Comparison of ENCODE assay signal across 8 cellular contexts in genomic region chr9:127004946-127005769, GRCh38.
DNase-seq lines count a peak whose midpoint lies in the region; ATAC-seq and TF ChIP-seq lines count a peak whose summit lies in the region.

No MANE protein-coding gene starts in this region.

- peaks cover 1% of the 10 kb centered on the region for H3K9me3 ChIP-seq in trophoblast cell (ENCODE audit: insufficient read depth, low read depth, low read length)

- H3K4ac ChIP-seq in trophoblast cell (ENCODE audit: low read depth, low read length) = no peak overlapping the region

- no peaks in the 10 kb centered on the region for H3K36me3 ChIP-seq in trophoblast cell (ENCODE audit: control insufficient read depth in 1 of 2, insufficient read depth in 2 of 2, low read length in 2 of 2)

- H3K27ac Mint-ChIP-seq in activated naive CD8-positive, alpha-beta T cell = peak overlapping the region; percentile 72

- H2BK5ac ChIP-seq in trophoblast cell (ENCODE audit: low read depth, low read length, poor library complexity) = no peak overlapping the region

- no peak overlapping the region for H4K91ac ChIP-seq in trophoblast cell (ENCODE audit: low read depth, low read length)

- no peaks in the 10 kb centered on the region for H3K9me3 Mint-ChIP-seq in activated naive CD8-positive, alpha-beta T cell (ENCODE audit: low read depth)

- no peak overlapping the region for H3K4me2 ChIP-seq in trophoblast cell (ENCODE audit: low read length)

- no peak overlapping the region for H4K12ac ChIP-seq in trophoblast cell (ENCODE audit: low read depth, low read length)

- no peak for TF ChIP-seq POLR2A in GM18505 (IDR thresholded peaks at IDR 0.05; ENCODE audit: borderline replicate concordance, extremely low read depth, insufficient read depth, insufficient read length)

- H3K18ac ChIP-seq in trophoblast cell (ENCODE audit: low read length) = no peak overlapping the region

- H3K27ac ChIP-seq in trophoblast cell (ENCODE audit: low read depth, low read length) = no peak overlapping the region

- peaks cover 17% of the 10 kb centered on the region for H3K27me3 Mint-ChIP-seq in activated naive CD8-positive, alpha-beta T cell

- no peak overlapping the region for H3K23ac ChIP-seq in trophoblast cell (ENCODE audit: low read length)

- no peaks in the 10 kb centered on the region for H3K79me1 ChIP-seq in trophoblast cell (ENCODE audit: low read length)

- no peaks in the 10 kb centered on the region for H3K27me3 ChIP-seq in trophoblast cell (ENCODE audit: insufficient read depth, low read length)

- H3K4me3 ChIP-seq in trophoblast cell (ENCODE audit: low read depth, low read length) = no peak overlapping the region

- H3K4me3 Mint-ChIP-seq in activated naive CD8-positive, alpha-beta T cell = peak overlapping the region; percentile 38

- WGBS in trophoblast cell (ENCODE audit: extremely low coverage, insufficient coverage, insufficient read length) = no CpG with 5 or more reads among the region's 3 CpGs

- ATAC-seq in GM18505 (IDR thresholded peaks at IDR 0.05; ENCODE audit: unreplicated experiment) = peak; percentile 89
- ATAC-seq in HG02678 (IDR thresholded peaks at IDR 0.05; ENCODE audit: unreplicated experiment) = peak; percentile 93

- no peak overlapping the region for H3K14ac ChIP-seq in trophoblast cell (ENCODE audit: low read length)

- H2BK12ac ChIP-seq in trophoblast cell (ENCODE audit: low read length) = no peak overlapping the region

- no peak overlapping the region for H2AFZ ChIP-seq in trophoblast cell (ENCODE audit: insufficient read depth, low read length, poor library complexity)

- no peak overlapping the region for H2BK120ac ChIP-seq in trophoblast cell (ENCODE audit: insufficient read depth, low read length, poor library complexity)

- peaks cover 1% of the 10 kb centered on the region for H3K36me3 Mint-ChIP-seq in activated naive CD8-positive, alpha-beta T cell

- H3K79me2 ChIP-seq in trophoblast cell (ENCODE audit: control insufficient read depth, insufficient read depth, low read length, poor library complexity) = no peaks in the 10 kb centered on the region

- no peak overlapping the region for H3K9ac ChIP-seq in trophoblast cell (ENCODE audit: low read length)

- no peak overlapping the region for H4K8ac ChIP-seq in trophoblast cell (ENCODE audit: low read depth, low read length)

- H3K4me1 Mint-ChIP-seq in activated naive CD8-positive, alpha-beta T cell (ENCODE audit: low read depth) = peaks cover 25% of the 10 kb centered on the region

- H3K4me1 ChIP-seq in trophoblast cell (ENCODE audit: control insufficient read depth in 1 of 2, insufficient read depth in 2 of 2, low read length in 2 of 2) = peaks cover 5 to 7% of the 10 kb centered on the region in 2 experiments

- DNase-seq in RPMI8226 (peak; percentile 91), trophoblast cell (peak; percentile 68 to 83), COR-L47 (lab: John Stamatoyannopoulos, UW) (no peak), GDM1 (lab: John Stamatoyannopoulos, UW) (no peak), ecto neural progenitor cell (ENCODE audit: low spot score) (no peak)

- H2AK5ac ChIP-seq in trophoblast cell (ENCODE audit: low read length) = no peak overlapping the region

Comparison
In these comparisons a context has a peak if more than half of its experiments do, and no peak if none do; other contexts are left out.
1. DNase-seq: peak in RPMI8226 (single experiment) and trophoblast cell (2 of 2); none in COR-L47 (single experiment), GDM1 (single experiment) and ecto neural progenitor cell (single experiment).